Comparison of ENCODE assay signal across 11 cellular contexts in the genomic region with DNA sequence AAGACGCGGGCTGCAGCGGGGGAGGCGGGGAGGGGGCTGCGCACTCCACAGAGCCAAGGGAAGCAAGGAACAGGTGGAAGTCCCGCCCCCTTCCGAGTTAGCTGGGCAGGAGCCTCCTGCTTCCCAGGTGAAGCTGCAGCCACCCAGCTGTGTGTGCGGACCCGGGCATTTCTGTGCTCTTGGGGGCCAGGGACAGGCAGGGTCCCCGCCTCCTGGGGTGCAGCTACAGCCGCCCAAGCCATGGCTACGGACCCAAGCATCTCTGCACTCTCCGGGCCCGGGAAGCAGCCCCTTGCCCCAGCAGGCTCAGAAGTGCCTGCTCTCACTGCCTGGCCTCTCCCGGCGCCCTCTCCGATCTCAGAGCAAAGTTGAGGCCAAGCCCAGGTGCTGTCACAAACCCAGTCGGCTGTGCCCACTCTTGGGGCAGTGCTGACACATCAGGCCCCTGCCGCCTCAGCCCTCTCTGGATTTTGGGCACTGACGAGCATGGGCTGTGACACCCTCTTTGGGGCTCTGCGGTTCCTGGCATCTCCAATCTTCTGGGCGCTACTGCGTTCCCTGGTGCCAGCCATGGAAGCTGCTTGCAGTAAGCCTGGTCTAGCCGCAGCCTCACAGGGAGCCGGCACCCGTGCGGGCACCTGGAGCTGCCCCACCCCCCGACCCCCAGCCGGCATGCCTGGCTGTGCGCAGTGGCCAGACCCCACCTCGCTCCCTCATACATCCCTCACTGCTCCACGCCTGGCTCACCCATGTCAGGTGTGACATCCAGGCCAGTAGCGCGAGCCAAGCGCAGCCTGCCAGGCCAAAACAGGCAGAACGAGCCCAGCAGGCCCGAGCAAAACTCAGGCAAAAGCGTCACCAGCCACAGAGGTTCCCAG. TPM values are rescaled to one million over a fixed set of nuclear protein-coding genes. Genes with fewer than 3 reads are reported as not detected.
DNase-seq lines count a peak whose midpoint lies in the region; ATAC-seq, FAIRE-seq and TF ChIP-seq lines count a peak whose summit lies in the region.
"Had no signal": no experiment of that assay in that cellular context is flagged by ENCODE, and none has a peak within 500 bp of the region (broad histone marks: within the 10 kb centered on the region; RNA-seq: fewer than 3 reads in every experiment).

No MANE protein-coding gene starts in this region.

- H3K36me3 ChIP-seq in cardiac muscle cell = no peaks in the 10 kb centered on the region
- H3K36me3 ChIP-seq in gastrocnemius medialis = no peaks in the 10 kb centered on the region

- H3K4me3 ChIP-seq in cardiac muscle cell (peak overlapping the region; percentile 33), gastrocnemius medialis (no peak overlapping the region)

- intact Hi-C loops in gastrocnemius medialis (cut with DNase I; ENCODE audit: low total_unique reads) = no loop called here

- H3K9me3 ChIP-seq in cardiac muscle cell (ENCODE audit: low read depth) (no peaks in the 10 kb centered on the region), gastrocnemius medialis (no peaks in the 10 kb centered on the region)

- in situ Hi-C loops in gastrocnemius medialis (cut with MboI; ENCODE audit: low sequenced_read_pairs in 4 of 4) = no loop called here

- no peaks in the 10 kb centered on the region for H3K27me3 ChIP-seq in cardiac muscle cell
- peaks cover 0 to 2% (median 0%) of the 10 kb centered on the region in 3 donors for H3K27me3 ChIP-seq in gastrocnemius medialis

- H3K4me1 ChIP-seq in cardiac muscle cell (ENCODE audit: low read depth) (no peaks in the 10 kb centered on the region), gastrocnemius medialis (no peaks in the 10 kb centered on the region)

- TF ChIP-seq CTCF in cardiac muscle cell (IDR thresholded peaks at IDR 0.05; ENCODE audit: low read depth, low read length) = no peak
- TF ChIP-seq CTCF in omental fat pad (IDR thresholded peaks at IDR 0.05) = no peak
- no peak for TF ChIP-seq CTCF in gastrocnemius medialis (IDR thresholded peaks at IDR 0.05 in 4 of 5, conservative IDR thresholded peaks at IDR 0.05 in 1 of 5)

- FAIRE-seq in GM12891 (lab: Jason Lieb, UNC) = no peak

- ATAC-seq in omental fat pad (ENCODE audit: low FRiP score) (peak; percentile 48), gastrocnemius medialis (no peak)

- DNase-seq in DMS53 (lab: John Stamatoyannopoulos, UW) (peak; percentile 93), NCI-H748 treated with DMSO at 0.1 percent for 48 hours (lab: John Stamatoyannopoulos, UW) (peak; percentile 53), cardiac muscle cell (ENCODE audit: low read depth in 1 of 2, low spot score in 1 of 2) (peak in 1 of 2 donors; percentile 34), omental fat pad (ENCODE audit: low spot score) (no peak), GM12891 (ENCODE audit: insufficient read length, low spot score) (no peak), gastrocnemius medialis (no peak), Kasumi-1 (lab: John Stamatoyannopoulos, UW) (no peak)
- no peak for DNase-seq in activated naive CD4-positive, alpha-beta T cell treated with Interleukin-2 at 50 U/mL for 16 hours
- DNase-seq: activated CD4-positive, alpha-beta T cell treated with anti-CD3 and anti-CD28 coated beads, Interleukin-2, amount 10 ng/mL, durations not matched to agents 7 days and 5 days; CD4-positive, CD25-positive, alpha-beta regulatory T cell; NCI-H1930 had no signal

- TF ChIP-seq POLR2A in GM12891 (IDR thresholded peaks at IDR 0.05; ENCODE audit: low read depth, low read length) (no peak), gastrocnemius medialis (IDR thresholded peaks at IDR 0.05) (no peak)

- H3K27ac ChIP-seq in cardiac muscle cell = no peak overlapping the region
- no peak overlapping the region for H3K27ac ChIP-seq in gastrocnemius medialis

TF ChIP-seq in GM12891, 5 proteins besides CTCF, POLR2A, EP300 and RAD21:
- no peak for TF ChIP-seq POLR2AphosphoS5 (IDR thresholded peaks at IDR 0.05; ENCODE audit: low read depth, low read length)
- no peak for TF ChIP-seq POU2F2 (IDR thresholded peaks at IDR 0.05; ENCODE audit: low read depth, low read length)
- TF ChIP-seq TAF1 (IDR thresholded peaks at IDR 0.05; ENCODE audit: low read depth, low read length) = no peak
- no peak for TF ChIP-seq SPI1 (IDR thresholded peaks at IDR 0.05; ENCODE audit: low read depth, low read length)
- TF ChIP-seq PAX5 (IDR thresholded peaks at IDR 0.05; ENCODE audit: insufficient read depth, low read length, severe bottlenecking) = no peak

RNA-seq across cellular contexts. Expression of a gene that starts 8.5 kb away (rescaled TPM):
- 0.07 and 0.33 TPM in 2 replicates for total RNA-seq in cardiac muscle cell
- 0.44 and 0.94 TPM in 2 replicates for polyA plus RNA-seq in cardiac muscle cell
- 1 to 10 TPM in 1 of 4 donors, under 1 TPM in 3; under 0.01 to 4.5 (median 0.11) TPM for total RNA-seq in omental fat pad
- polyA plus RNA-seq in GM12891 (2012; ENCODE audit: low read depth, missing spikeins) = 0.04 TPM
- total RNA-seq in gastrocnemius medialis = not detected
- total RNA-seq: activated CD4-positive, alpha-beta T cell treated with anti-CD3 and anti-CD28 coated beads, Interleukin-2, amount 10 ng/mL, durations not matched to agents 7 days and 5 days; CD4-positive, CD25-positive, alpha-beta regulatory T cell had no signal
- polyA plus RNA-seq: CD4-positive, CD25-positive, alpha-beta regulatory T cell had no signal

Comparison
In these comparisons a context has a peak if more than half of its experiments do, and no peak if none do; other contexts are left out.
1. DNase-seq: peak in DMS53 (single experiment) and NCI-H748 treated with DMSO at 0.1 percent for 48 hours (single experiment); none in omental fat pad (single experiment), activated naive CD4-positive, alpha-beta T cell treated with Interleukin-2 at 50 U/mL for 16 hours (single experiment), GM12891 (single experiment), gastrocnemius medialis (0 of 2) and Kasumi-1 (0 of 2).